ENCODE assay signal across 8 cellular contexts in genomic region chr5:36875789-36876388, GRCh38. TPM values are rescaled to one million over a fixed set of nuclear protein-coding genes. Genes with fewer than 3 reads are reported as not detected.
DNase-seq lines count a peak whose midpoint lies in the region; ATAC-seq and TF ChIP-seq lines count a peak whose summit lies in the region.

No MANE protein-coding gene starts in this region.

- peak; percentile 67 for TF ChIP-seq CTCF in BJ (IDR thresholded peaks at IDR 0.05; ENCODE audit: insufficient read depth, low read depth, low read length)

- H3K4me1 Mint-ChIP-seq in activated CD4-positive, alpha-beta memory T cell treated with anti-CD3 and anti-CD28 coated beads, Interleukin-2, amount 10 ng/mL, durations not matched to agents 7 days and 5 days = peaks cover 42% of the 10 kb centered on the region

- H3K27me3 Mint-ChIP-seq in activated CD4-positive, alpha-beta memory T cell treated with anti-CD3 and anti-CD28 coated beads, Interleukin-2, amount 10 ng/mL, durations not matched to agents 7 days and 5 days = no peaks in the 10 kb centered on the region

- 0% methylated on average over 60 of the region's 60 CpGs for WGBS in ectodermal cell, 2 experiments

- H3K9me3 Mint-ChIP-seq in activated CD4-positive, alpha-beta memory T cell treated with anti-CD3 and anti-CD28 coated beads, Interleukin-2, amount 10 ng/mL, durations not matched to agents 7 days and 5 days = no peaks in the 10 kb centered on the region

- no peaks in the 10 kb centered on the region for H3K9me3 ChIP-seq in ectodermal cell (ENCODE audit: control insufficient read depth, low read length)

- H3K27me3 ChIP-seq in BJ (ENCODE audit: control insufficient read depth, insufficient read depth, low read length) (no peaks in the 10 kb centered on the region), ectodermal cell (ENCODE audit: control insufficient read depth, insufficient read depth, low read length, poor library complexity, severe bottlenecking) (no peaks in the 10 kb centered on the region)

- peak overlapping the region; percentile 96 for H3K27ac Mint-ChIP-seq in activated CD4-positive, alpha-beta memory T cell treated with anti-CD3 and anti-CD28 coated beads, Interleukin-2, amount 10 ng/mL, durations not matched to agents 7 days and 5 days

- peak overlapping the region; percentile 95 for H3K4me3 ChIP-seq in BJ (ENCODE audit: low read depth, low read length)
- peak overlapping the region; percentile 95 for H3K4me3 ChIP-seq in ectodermal cell (ENCODE audit: insufficient read depth, low read depth, low read length)

- CTCF ChIA-PET in BJ (lab: Yijun Ruan, JAX) = interaction anchor here (0.6 to 2.2 kb wide), 11 partner anchors 9 to 635 kb away, joined by 3 to 8 read pairs (median 4); no protein-coding TSS in a partner anchor
- CTCF ChIA-PET in activated CD4-positive, alpha-beta memory T cell treated with anti-CD3 and anti-CD28 coated beads, Interleukin-2, amount 10 ng/mL, durations not matched to agents 7 days and 5 days (lab: Charles Lee) = interaction anchor here (0.9 to 1.5 kb wide), 4 partner anchors 10 to 146 kb away, joined by 3 to 8 read pairs (median 3); no protein-coding TSS in a partner anchor

- ATAC-seq in GM19351 (IDR thresholded peaks at IDR 0.05; ENCODE audit: unreplicated experiment) (peak; percentile 49), HG03460 (IDR thresholded peaks at IDR 0.05; ENCODE audit: unreplicated experiment) (peak; percentile 59)

- POLR2A ChIA-PET in BJ (lab: Charles Lee) = no interaction called here
- POLR2A ChIA-PET in activated CD4-positive, alpha-beta memory T cell treated with anti-CD3 and anti-CD28 coated beads, Interleukin-2, amount 10 ng/mL, durations not matched to agents 7 days and 5 days (lab: Charles Lee) = interaction anchor here (0.6 to 3.0 kb wide), 12 partner anchors 8 to 847 kb away, joined by 3 to 21 read pairs (median 3); partner anchors contain the start of gene NUP155

- peak overlapping the region; percentile 78 for H3K4me3 Mint-ChIP-seq in activated CD4-positive, alpha-beta memory T cell treated with anti-CD3 and anti-CD28 coated beads, Interleukin-2, amount 10 ng/mL, durations not matched to agents 7 days and 5 days

- H3K27ac ChIP-seq in ectodermal cell (ENCODE audit: insufficient read depth, low read depth, low read length, poor library complexity, severe bottlenecking) = peak overlapping the region; percentile 86

- DNase-seq in BJ (ENCODE audit: low read depth) = no peak
- DNase-seq in NCI-H526 treated with DMSO at 0.1 percent for 48 hours (lab: John Stamatoyannopoulos, UW) = peak; percentile 94
- DNase-seq in activated CD4-positive, alpha-beta memory T cell treated with anti-CD3 and anti-CD28 coated beads, Interleukin-2, amount 10 ng/mL, durations not matched to agents 7 days and 5 days = peak; percentile 81
- DNase-seq in medulla oblongata (ENCODE audit: extremely low spot score) = peak; percentile 92
- peak; percentile 49 for DNase-seq in stimulated activated CD8-positive, alpha-beta memory T cell treated with anti-CD3 and anti-CD28 coated beads, Interleukin-12 subunit alpha, Interleukin-12 subunit beta, amount 100 ng/mL, for 24 hours (ENCODE audit: extremely low read depth)

- peaks cover 16% of the 10 kb centered on the region for H3K36me3 Mint-ChIP-seq in activated CD4-positive, alpha-beta memory T cell treated with anti-CD3 and anti-CD28 coated beads, Interleukin-2, amount 10 ng/mL, durations not matched to agents 7 days and 5 days (ENCODE audit: low read depth)

- H3K36me3 ChIP-seq in BJ (ENCODE audit: control insufficient read depth, insufficient read depth, low read length) (no peaks in the 10 kb centered on the region), ectodermal cell (ENCODE audit: control insufficient read depth, insufficient read depth, low read length) (no peaks in the 10 kb centered on the region)

- peaks cover 2% of the 10 kb centered on the region for H3K4me1 ChIP-seq in ectodermal cell (ENCODE audit: control insufficient read depth, insufficient read depth, low read length)

RNA-seq across cellular contexts. Expression of gene NIPBL, which starts 0.7 kb away (rescaled TPM):
- 25.6 and 30.1 TPM in 2 replicates for polyA plus RNA-seq in BJ (2011; rRNA removed)
- 62.3 and 72.9 TPM in 2 replicates for polyA minus RNA-seq in BJ (2011; rRNA and poly(A)+ RNA removed)
- 10 to 100 TPM; 55.5 to 58.7 TPM for total RNA-seq in activated CD4-positive, alpha-beta memory T cell treated with anti-CD3 and anti-CD28 coated beads, Interleukin-2, amount 10 ng/mL, durations not matched to agents 7 days and 5 days
- polyA plus RNA-seq in ectodermal cell (2013, experiment 1 of 4) = 40.8 TPM
- 45.6 TPM for polyA plus RNA-seq in ectodermal cell (2013, experiment 2 of 4)
- polyA plus RNA-seq in ectodermal cell (2013, experiment 3 of 4) = 37.7 TPM
- 46.9 TPM for polyA plus RNA-seq in ectodermal cell (2013, experiment 4 of 4)
